ENCODE assay signal across 1 cellular context in the genomic region with DNA sequence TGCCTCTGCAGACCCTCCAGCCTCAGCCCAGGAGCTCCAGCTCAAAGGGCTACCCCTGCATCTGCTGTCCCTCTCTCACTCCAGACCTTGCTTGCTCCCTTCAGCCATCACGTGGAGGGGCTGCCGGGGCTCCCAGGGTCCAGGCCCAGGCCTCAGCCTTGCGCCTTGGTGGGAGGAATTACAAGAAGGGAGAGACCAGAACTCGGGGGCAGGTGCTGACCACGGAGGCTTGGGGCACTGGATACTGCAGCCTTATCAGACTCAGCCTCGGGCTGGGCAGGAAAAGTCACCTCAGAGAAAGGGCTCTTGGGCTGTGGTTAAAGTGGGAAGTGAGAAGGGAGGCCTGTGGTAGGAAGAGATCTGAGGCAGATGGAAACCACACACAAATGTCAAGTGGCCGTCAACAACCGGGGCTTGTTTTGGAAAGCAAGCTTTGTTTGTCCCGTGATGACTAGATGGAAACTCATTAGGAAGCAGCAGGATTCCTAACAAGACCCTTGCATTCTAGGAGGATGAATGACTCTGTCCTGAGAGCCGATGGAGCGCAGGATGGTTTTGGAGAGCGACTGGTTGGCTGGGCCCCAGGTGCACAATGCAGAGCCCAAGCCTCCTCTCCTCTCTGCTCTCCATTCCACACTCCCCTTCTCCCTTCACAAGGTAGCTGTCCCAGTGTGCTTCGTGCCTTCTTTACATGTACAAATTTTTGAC.
TF ChIP-seq lines count a peak whose summit lies in the region.

No MANE protein-coding gene starts in this region.

TF ChIP-seq in H1, 55 proteins besides CTCF, POLR2A, EP300 and RAD21:
- TF ChIP-seq SRF (IDR thresholded peaks at IDR 0.05; ENCODE audit: low read depth, low read length) (no peak), BCL11A (IDR thresholded peaks at IDR 0.05; ENCODE audit: low read depth in 2 of 2, low read length in 2 of 2) (no peak), TAF1 (IDR thresholded peaks at IDR 0.05; ENCODE audit: low read depth, low read length) (no peak), CEBPB (IDR thresholded peaks at IDR 0.05; ENCODE audit: low read depth, low read length) (no peak), RBBP5 (IDR thresholded peaks at IDR 0.05; ENCODE audit: borderline replicate concordance, low read depth, low read length) (no peak), HDAC2 (IDR thresholded peaks at IDR 0.05; ENCODE audit: borderline replicate concordance in 1 of 2, low read depth in 2 of 2, low read length in 2 of 2) (no peak), GABPA (IDR thresholded peaks at IDR 0.05; ENCODE audit: borderline replicate concordance, insufficient read depth, low read length) (no peak), JUN (IDR thresholded peaks at IDR 0.05; ENCODE audit: low read depth, low read length) (no peak), RNF2 (IDR thresholded peaks at IDR 0.05; ENCODE audit: borderline replicate concordance, low read depth, low read length, missing control alignments, poor library complexity, severe bottlenecking) (no peak), SIN3A (conservative IDR thresholded peaks at IDR 0.05 in 1 of 2, IDR thresholded peaks at IDR 0.05 in 1 of 2; ENCODE audit: low read depth in 1 of 2, low read length in 2 of 2) (no peak), NRF1 (IDR thresholded peaks at IDR 0.05; ENCODE audit: low read depth, low read length) (no peak), EZH2 (IDR thresholded peaks at IDR 0.05; ENCODE audit: low read depth, low read length, severe bottlenecking) (no peak), BACH1 (IDR thresholded peaks at IDR 0.05; ENCODE audit: low read length) (no peak), CREB1 (IDR thresholded peaks at IDR 0.05) (no peak), TAF7 (optimal IDR thresholded peaks at IDR 0.05; ENCODE audit: borderline replicate concordance, low read depth, low read length) (no peak), CBX8 (IDR thresholded peaks at IDR 0.05; ENCODE audit: borderline replicate concordance, low read depth, low read length) (no peak), CHD1 (IDR thresholded peaks at IDR 0.05; ENCODE audit: low read depth, low read length) (no peak), CHD2 (IDR thresholded peaks at IDR 0.05; ENCODE audit: low read length) (no peak)
- TF ChIP-seq, protein P1, sequence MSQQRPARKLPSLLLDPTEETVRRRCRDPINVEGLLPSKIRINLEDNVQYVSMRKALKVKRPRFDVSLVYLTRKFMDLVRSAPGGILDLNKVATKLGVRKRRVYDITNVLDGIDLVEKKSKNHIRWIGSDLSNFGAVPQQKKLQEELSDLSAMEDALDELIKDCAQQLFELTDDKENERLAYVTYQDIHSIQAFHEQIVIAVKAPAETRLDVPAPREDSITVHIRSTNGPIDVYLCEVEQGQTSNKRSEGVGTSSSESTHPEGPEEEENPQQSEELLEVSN (IDR thresholded peaks at IDR 0.05) = no peak
TF ChIP-seq in H1: peak in this region for 0.
